In genomic region chr11:63567044-63567840, GRCh38 we compare ENCODE assay signal across 8 cellular contexts. TPM values are rescaled to one million over a fixed set of nuclear protein-coding genes. Genes with fewer than 3 reads are reported as not detected.
A peak's percentile ranks its signal among the peaks of the same experiment; 100 is the strongest.
DNase-seq lines count a peak whose midpoint lies in the region; ATAC-seq and TF ChIP-seq lines count a peak whose summit lies in the region.

No MANE protein-coding gene starts in this region.

- no peak for TF ChIP-seq CTCF in VCaP (conservative IDR thresholded peaks at IDR 0.05)
- no peak for TF ChIP-seq CTCF in vagina (IDR thresholded peaks at IDR 0.05)

- H3K4me1 Mint-ChIP-seq in naive B cell, result peaks cover 34 to 52% (median 43%) of the 10 kb centered on the region in 3 donors

- DNase-seq in GM04504 (ENCODE audit: low read depth) (peak; percentile 35), H4 (ENCODE audit: low spot score) (peak; percentile 88), LHCN-M2 (ENCODE audit: low read depth) (peak; percentile 89), naive B cell (peak; percentile 93), vagina (ENCODE audit: extremely low spot score in 2 of 2) (no peak), DMS114 treated with DMSO at 0.1 percent for 48 hours (lab: John Stamatoyannopoulos, UW; ENCODE audit: unreplicated experiment) (no peak)
- DNase-seq in effector CD4-positive, alpha-beta T cell, result peak; percentile 71

- H3K27me3 ChIP-seq in vagina, result no peaks in the 10 kb centered on the region

- TF ChIP-seq POLR2A in vagina (IDR thresholded peaks at IDR 0.05), result no peak

- H3K36me3 Mint-ChIP-seq in naive B cell, result no peaks in the 10 kb centered on the region

- peak; percentile 83 to 85 for ATAC-seq in naive B cell (ENCODE audit: low read depth in 2 of 2)

- no peak overlapping the region for H3K4me3 ChIP-seq in vagina

- H3K27ac ChIP-seq in VCaP (peak overlapping the region; percentile 18), vagina (peak overlapping the region; percentile 21)

- peak overlapping the region; percentile 3 to 82 (median 54) for H3K4me3 Mint-ChIP-seq in naive B cell

- intact Hi-C loops in vagina (cut with DNase I), result no loop called here

- no peaks in the 10 kb centered on the region for H3K9me3 ChIP-seq in vagina

- H3K4me1 ChIP-seq in vagina, result peaks cover 17% of the 10 kb centered on the region

- H3K9me3 Mint-ChIP-seq in naive B cell, result peaks cover 0 to 2% (median 0%) of the 10 kb centered on the region in 7 donors

- no peaks in the 10 kb centered on the region for H3K36me3 ChIP-seq in vagina

- peaks cover 0 to 9% (median 0%) of the 10 kb centered on the region in 3 donors for H3K27me3 Mint-ChIP-seq in naive B cell

- peak overlapping the region; percentile 98 to 100 (median 99) for H3K27ac Mint-ChIP-seq in naive B cell

RNA-seq across cellular contexts. Expression of gene PLAAT2, which starts 4.1 kb away (rescaled TPM):
- total RNA-seq in H4 (2014; rRNA removed; shearing (Covaris generic)), result not detected in 2 replicates
- total RNA-seq in LHCN-M2 (2014; rRNA removed) (not detected in 2 replicates), vagina (not detected)
- 0.17 TPM for polyA plus RNA-seq in LHCN-M2 (2012)
- not detected for polyA plus RNA-seq in naive B cell (ENCODE audit: low read depth in 6 of 6)

RNA-seq across cellular contexts. Expression of gene PLAAT4, which starts 30.6 kb away (rescaled TPM):
- total RNA-seq in H4 (2014; rRNA removed; shearing (Covaris generic)), result 49.3 and 72.0 TPM in 2 replicates
- total RNA-seq in LHCN-M2 (2014; rRNA removed) (3.5 and 7.0 TPM in 2 replicates), vagina (43.5 TPM)
- 7.8 TPM for polyA plus RNA-seq in LHCN-M2 (2012)
- polyA plus RNA-seq in naive B cell (ENCODE audit: low read depth in 6 of 6), result 10 to 100 TPM; 31.7 to 72.1 (median 42.2) TPM

RNA-seq across cellular contexts. Expression of gene PLAAT3, which starts 47.0 kb away (rescaled TPM):
- 4.7 and 9.0 TPM in 2 replicates for total RNA-seq in H4 (2014; rRNA removed; shearing (Covaris generic))
- total RNA-seq in LHCN-M2 (2014; rRNA removed) (8.5 and 19.1 TPM in 2 replicates), vagina (17.2 TPM)
- 60.8 TPM for polyA plus RNA-seq in LHCN-M2 (2012)
- under 1 TPM in 3 of 6 donors, not detected in 3; 0.21 to 0.40 (median 0.38) TPM for polyA plus RNA-seq in naive B cell (ENCODE audit: low read depth in 6 of 6)

Comparison
In these comparisons a context has a peak if more than half of its experiments do, and no peak if none do; other contexts are left out.
1. DNase-seq: peak in GM04504 (single experiment), H4 (single experiment), LHCN-M2 (single experiment), effector CD4-positive, alpha-beta T cell (single experiment) and naive B cell (single experiment); none in vagina (0 of 2) and DMS114 treated with DMSO at 0.1 percent for 48 hours (single experiment).